ENCODE assay signal across 1 cellular context in genomic region chr14:58427289-58428010, GRCh38.
A peak's percentile ranks its signal among the peaks of the same experiment; 100 is the strongest.
TF ChIP-seq lines count a peak whose summit lies in the region.

Gene KIAA0586, plus strand, starts transcription at chr14:58427719. Its CDS starts 546 bp downstream, at chr14:58428265.
Gene TIMM9, minus strand, starts transcription at chr14:58427531. Its CDS starts 15,586 bp downstream, at chr14:58411945.

TF ChIP-seq in HepG2, 621 proteins besides CTCF, POLR2A, EP300 and RAD21 (continued from another document and continues in another):
- no peak for TF ChIP-seq ZNF512 (CRISPR knock-in tag; IDR thresholded peaks at IDR 0.05)
- no peak for TF ChIP-seq ZNF891 (CRISPR knock-in tag; IDR thresholded peaks at IDR 0.05)
- TF ChIP-seq DR1 (CRISPR knock-in tag; IDR thresholded peaks at IDR 0.05): no peak
- 0 out of 2 replicates have a peak, but pooled peaks have one; percentile 9 for TF ChIP-seq NAIF1 (CRISPR knock-in tag; IDR thresholded peaks at IDR 0.05; ENCODE audit: borderline replicate concordance)
- TF ChIP-seq NFKBIZ (CRISPR knock-in tag; IDR thresholded peaks at IDR 0.05): peak; percentile 54; the same call in 1 of the 2 replicates
- TF ChIP-seq ZNF256 (CRISPR knock-in tag; conservative IDR thresholded peaks at IDR 0.05): no peak
- TF ChIP-seq JARID2 (CRISPR knock-in tag; IDR thresholded peaks at IDR 0.05; ENCODE audit: insufficient replicate concordance): no peak
- TF ChIP-seq SPEN (CRISPR knock-in tag; IDR thresholded peaks at IDR 0.05; ENCODE audit: low read depth): peak; percentile 56
- TF ChIP-seq TCF7L2 (IDR thresholded peaks at IDR 0.05; ENCODE audit: low read depth, low read length): no peak
- TF ChIP-seq ZNF12 (CRISPR knock-in tag; IDR thresholded peaks at IDR 0.05): no peak
- no peak for TF ChIP-seq AHR (CRISPR knock-in tag; IDR thresholded peaks at IDR 0.05)
- no peak for TF ChIP-seq ZBTB49 (CRISPR knock-in tag; IDR thresholded peaks at IDR 0.05; ENCODE audit: borderline replicate concordance)
- TF ChIP-seq TBP (CRISPR knock-in tag; IDR thresholded peaks at IDR 0.05): no peak
- peak; percentile 69; the same call in 1 of the 2 replicates for TF ChIP-seq FLYWCH1 (CRISPR knock-in tag; IDR thresholded peaks at IDR 0.05)
- peak; percentile 88 for TF ChIP-seq DMAP1 (CRISPR knock-in tag; IDR thresholded peaks at IDR 0.05)
- peak; percentile 92 for TF ChIP-seq ZNF580 (CRISPR knock-in tag; IDR thresholded peaks at IDR 0.05; ENCODE audit: borderline replicate concordance, low read depth)
- TF ChIP-seq TEAD3 (CRISPR knock-in tag; optimal IDR thresholded peaks at IDR 0.05; ENCODE audit: borderline replicate concordance): no peak
- no peak for TF ChIP-seq HNRNPL (IDR thresholded peaks at IDR 0.05; ENCODE audit: low read depth, low read length)
- no peak for TF ChIP-seq ZNF337 (CRISPR knock-in tag; IDR thresholded peaks at IDR 0.05; ENCODE audit: borderline replicate concordance, low read depth)
- TF ChIP-seq HMGXB4 (CRISPR knock-in tag; IDR thresholded peaks at IDR 0.05; ENCODE audit: borderline replicate concordance in 1 of 2, low read depth in 1 of 2): peak; percentile 70 to 76; a peak in 3 of 4 replicates
- no peak; the same call in 1 of the 2 replicates for TF ChIP-seq ZNF850 (CRISPR knock-in tag; conservative IDR thresholded peaks at IDR 0.05)
- TF ChIP-seq ZFX (CRISPR knock-in tag; IDR thresholded peaks at IDR 0.05; ENCODE audit: low read depth): no peak
- no peak for TF ChIP-seq ZNF432 (CRISPR knock-in tag; IDR thresholded peaks at IDR 0.05; ENCODE audit: borderline replicate concordance)
- TF ChIP-seq ZNF274 (CRISPR knock-in tag; IDR thresholded peaks at IDR 0.05): no peak
- TF ChIP-seq FOXP4 (CRISPR knock-in tag; IDR thresholded peaks at IDR 0.05): peak; percentile 64
- no peak for TF ChIP-seq PCBP2 (optimal IDR thresholded peaks at IDR 0.05; ENCODE audit: low read depth, low read length, poor library complexity, severe bottlenecking)
- TF ChIP-seq LRRFIP1 (CRISPR knock-in tag; conservative IDR thresholded peaks at IDR 0.05): no peak
- TF ChIP-seq ZSCAN20 (CRISPR knock-in tag; IDR thresholded peaks at IDR 0.05; ENCODE audit: borderline replicate concordance): no peak
- TF ChIP-seq JUND (CRISPR knock-in tag; IDR thresholded peaks at IDR 0.05): no peak
- no peak for TF ChIP-seq ZNF10 (CRISPR knock-in tag; IDR thresholded peaks at IDR 0.05; ENCODE audit: borderline replicate concordance, low read depth)
- TF ChIP-seq ZBTB39 (CRISPR knock-in tag; IDR thresholded peaks at IDR 0.05): no peak
- TF ChIP-seq ZNF550 (CRISPR knock-in tag; IDR thresholded peaks at IDR 0.05; ENCODE audit: borderline replicate concordance): no peak
- no peak for TF ChIP-seq ZNF597 (CRISPR knock-in tag; IDR thresholded peaks at IDR 0.05)
- 0 out of 2 replicates have a peak, but pooled peaks have one; percentile 74 for TF ChIP-seq GATA4 (IDR thresholded peaks at IDR 0.05; ENCODE audit: borderline replicate concordance, low read depth)
- no peak; the same call in 1 of the 2 replicates for TF ChIP-seq NR2F6 (IDR thresholded peaks at IDR 0.05)
- TF ChIP-seq NR2F6 (CRISPR knock-in tag; IDR thresholded peaks at IDR 0.05): no peak
- TF ChIP-seq NFRKB (IDR thresholded peaks at IDR 0.05): no peak
- TF ChIP-seq ZNF878 (CRISPR knock-in tag; IDR thresholded peaks at IDR 0.05): peak; percentile 80
- 0 out of 2 replicates have a peak, but pooled peaks have one; percentile 17 for TF ChIP-seq IRF9 (CRISPR knock-in tag; IDR thresholded peaks at IDR 0.05; ENCODE audit: borderline replicate concordance)
- TF ChIP-seq ZBTB33 (CRISPR knock-in tag; IDR thresholded peaks at IDR 0.05): no peak
- TF ChIP-seq HBP1 (CRISPR knock-in tag; IDR thresholded peaks at IDR 0.05; ENCODE audit: low read depth): peak; percentile 32; the same call in 1 of the 2 replicates
- no peak for TF ChIP-seq ZNF737 (CRISPR knock-in tag; IDR thresholded peaks at IDR 0.05; ENCODE audit: borderline replicate concordance)
- no peak for TF ChIP-seq ETV6 (CRISPR knock-in tag; conservative IDR thresholded peaks at IDR 0.05)
- TF ChIP-seq MEIS2 (CRISPR knock-in tag; IDR thresholded peaks at IDR 0.05): no peak; the same call in 1 of the 2 replicates
- no peak for TF ChIP-seq TMF1 (CRISPR knock-in tag; IDR thresholded peaks at IDR 0.05; ENCODE audit: low read depth)
